In the genomic region with DNA sequence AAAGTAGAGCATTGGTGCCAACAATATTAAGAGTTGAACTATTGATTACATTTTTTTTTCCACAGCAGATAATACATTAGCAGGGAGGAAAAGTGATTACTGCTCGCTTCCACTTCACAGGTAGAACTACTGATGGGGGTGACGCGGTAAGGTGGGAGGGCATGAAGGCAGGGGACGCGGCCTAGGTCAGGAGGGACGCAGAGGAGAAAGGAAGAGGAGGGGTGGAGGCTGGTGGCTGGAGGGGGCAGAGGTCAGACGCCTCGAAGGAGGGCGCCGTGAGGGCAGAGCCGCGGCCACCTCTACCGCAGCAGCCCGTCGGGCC, we compare ENCODE assay signal across 8 cellular contexts. TPM values are rescaled to one million over a fixed set of nuclear protein-coding genes. Genes with fewer than 3 reads are reported as not detected.
DNase-seq lines count a peak whose midpoint lies in the region; ATAC-seq and TF ChIP-seq lines count a peak whose summit lies in the region.

No MANE protein-coding gene starts in this region.

- peak overlapping the region; percentile 80 to 94 (median 90) for H3K27ac Mint-ChIP-seq in CD4-positive, CD25-positive, alpha-beta regulatory T cell
- H3K27ac Mint-ChIP-seq in nephron progenitor cell, result no peak overlapping the region

- H3K36me3 Mint-ChIP-seq in CD4-positive, CD25-positive, alpha-beta regulatory T cell, result no peaks in the 10 kb centered on the region
- peaks cover 4% of the 10 kb centered on the region for H3K36me3 Mint-ChIP-seq in nephron progenitor cell (ENCODE audit: low read depth)

- ATAC-seq in CD4-positive, CD25-positive, alpha-beta regulatory T cell (ENCODE audit: low read depth in 2 of 2), result peak; percentile 7 to 9
- ATAC-seq in HG02884 (IDR thresholded peaks at IDR 0.05; ENCODE audit: unreplicated experiment) (no peak), HG03565 (IDR thresholded peaks at IDR 0.05; ENCODE audit: unreplicated experiment) (no peak)

- peaks cover 0 to 20% (median 13%) of the 10 kb centered on the region in 4 donors for H3K4me1 Mint-ChIP-seq in CD4-positive, CD25-positive, alpha-beta regulatory T cell
- H3K4me1 Mint-ChIP-seq in nephron progenitor cell, result peaks cover 43% of the 10 kb centered on the region

- no peaks in the 10 kb centered on the region for H3K9me3 ChIP-seq in CD4-positive, CD25-positive, alpha-beta regulatory T cell (ENCODE audit: control insufficient read depth in 2 of 2, low read length in 2 of 2)
- H3K9me3 ChIP-seq in HUES48 (ENCODE audit: control insufficient read depth, insufficient read depth, low read length), result no peaks in the 10 kb centered on the region

- no peaks in the 10 kb centered on the region for H3K27me3 ChIP-seq in CD4-positive, CD25-positive, alpha-beta regulatory T cell (ENCODE audit: control insufficient read depth, insufficient read depth, low read length)
- peaks cover 5% of the 10 kb centered on the region; the same call in 1 of the 2 replicates for H3K27me3 ChIP-seq in HUES48 (ENCODE audit: control insufficient read depth, insufficient read depth, low read length)

- no peak overlapping the region for H3K9ac ChIP-seq in HUES48 (ENCODE audit: low read depth, low read length)

- TF ChIP-seq CTCF in coronary artery (IDR thresholded peaks at IDR 0.05) (no peak), nephron progenitor cell (IDR thresholded peaks at IDR 0.05) (no peak)

- peaks cover 8% of the 10 kb centered on the region for H3K27me3 Mint-ChIP-seq in CD4-positive, CD25-positive, alpha-beta regulatory T cell
- peaks cover 5% of the 10 kb centered on the region for H3K27me3 Mint-ChIP-seq in nephron progenitor cell (ENCODE audit: low read depth, poor library complexity)

- peaks cover 11% of the 10 kb centered on the region for H3K4me1 ChIP-seq in CD4-positive, CD25-positive, alpha-beta regulatory T cell (ENCODE audit: control insufficient read depth, insufficient read depth, low read length, poor library complexity, severe bottlenecking)
- H3K4me1 ChIP-seq in HUES48 (ENCODE audit: control insufficient read depth, insufficient read depth, low read length), result peaks cover 4% of the 10 kb centered on the region; the same call in 1 of the 2 replicates

- no peaks in the 10 kb centered on the region for H3K9me3 Mint-ChIP-seq in CD4-positive, CD25-positive, alpha-beta regulatory T cell
- peaks cover 3% of the 10 kb centered on the region for H3K9me3 Mint-ChIP-seq in nephron progenitor cell

- peak overlapping the region; percentile 64 for H3K4me3 ChIP-seq in CD4-positive, CD25-positive, alpha-beta regulatory T cell (ENCODE audit: low read depth, low read length)
- peak overlapping the region; percentile 74 for H3K4me3 ChIP-seq in HUES48 (ENCODE audit: low read depth, low read length)
- peak overlapping the region; percentile 90 for H3K4me3 ChIP-seq in coronary artery

- H3K36me3 ChIP-seq in CD4-positive, CD25-positive, alpha-beta regulatory T cell (ENCODE audit: control insufficient read depth, insufficient read depth, low read length), result no peaks in the 10 kb centered on the region
- H3K36me3 ChIP-seq in HUES48 (ENCODE audit: control insufficient read depth, insufficient read depth, low read length), result no peaks in the 10 kb centered on the region

- DNase-seq in CD4-positive, CD25-positive, alpha-beta regulatory T cell, result no peak
- no peak for DNase-seq in coronary artery (ENCODE audit: low spot score)
- no peak for DNase-seq in nephron progenitor cell
- no peak for DNase-seq in SHP77 (lab: John Stamatoyannopoulos, UW)
- no peak for DNase-seq in NCI-H1105 (lab: John Stamatoyannopoulos, UW)

- H3K27ac ChIP-seq in CD4-positive, CD25-positive, alpha-beta regulatory T cell (ENCODE audit: insufficient read depth, low read length, poor library complexity, severe bottlenecking), result peak overlapping the region; percentile 84
- H3K27ac ChIP-seq in HUES48 (ENCODE audit: low read depth, low read length) (no peak overlapping the region), coronary artery (peak overlapping the region; percentile 94 to 99)

- H3K4me3 Mint-ChIP-seq in CD4-positive, CD25-positive, alpha-beta regulatory T cell, result peak overlapping the region; percentile 69 to 94 (median 86)
- peak overlapping the region; percentile 77 for H3K4me3 Mint-ChIP-seq in nephron progenitor cell

RNA-seq across cellular contexts. Expression of a gene that starts 0.3 kb away (rescaled TPM):
- total RNA-seq in CD4-positive, CD25-positive, alpha-beta regulatory T cell, result 3.4 TPM
- polyA plus RNA-seq in CD4-positive, CD25-positive, alpha-beta regulatory T cell, result 1 to 10 TPM; 3.4 to 5.6 (median 3.5) TPM

RNA-seq across cellular contexts. Expression of a gene that starts 37.8 kb away (rescaled TPM):
- 155 TPM for total RNA-seq in CD4-positive, CD25-positive, alpha-beta regulatory T cell
- 10 to 100 TPM; 29.0 to 44.2 (median 32.8) TPM for polyA plus RNA-seq in CD4-positive, CD25-positive, alpha-beta regulatory T cell

Comparison
In these comparisons a context has a peak if more than half of its experiments do, and no peak if none do; other contexts are left out.
1. ATAC-seq: peak in CD4-positive, CD25-positive, alpha-beta regulatory T cell (2 of 2); none in HG02884 (single experiment) and HG03565 (single experiment).
2. Peak in every context shown above with its lines, with median percentiles within 50 percentile points of each other: H3K4me3 ChIP-seq.